20 cellular contexts compared by ENCODE assay signal in genomic region chr2:40827371-40827770, GRCh38.
DNase-seq lines count a peak whose midpoint lies in the region; ATAC-seq and TF ChIP-seq lines count a peak whose summit lies in the region.
"Had no signal": no experiment of that assay in that cellular context is flagged by ENCODE, and none has a peak within 500 bp of the region (broad histone marks: within the 10 kb centered on the region; RNA-seq: fewer than 3 reads in every experiment).

No MANE protein-coding gene starts in this region.

- H3K4me3 ChIP-seq in A673 (ENCODE audit: low read depth, low read length, poor library complexity, severe bottlenecking) (no peak overlapping the region), upper lobe of right lung (no peak overlapping the region), right cardiac atrium (ENCODE audit: low read length) (no peak overlapping the region)
- H3K4me3 ChIP-seq: GM12878, GM23248, K562, SK-N-MC had no signal

- H3K9me3 ChIP-seq in A673 (ENCODE audit: low read depth, low read length, poor library complexity, severe bottlenecking) (no peaks in the 10 kb centered on the region), upper lobe of right lung (no peaks in the 10 kb centered on the region), right cardiac atrium (ENCODE audit: control insufficient read depth, low read length) (no peaks in the 10 kb centered on the region)

- DNase-seq in DMS153 (lab: John Stamatoyannopoulos, UW) (peak; percentile 54), DMS153 treated with DMSO at 0.1 percent for 48 hours (lab: John Stamatoyannopoulos, UW; ENCODE audit: unreplicated experiment) (no peak), A673 (ENCODE audit: low spot score) (peak; percentile 2), NCI-H460 (ENCODE audit: extremely low read depth, low read depth) (peak; percentile 7), NCI-H1048 (lab: John Stamatoyannopoulos, UW) (no peak), upper lobe of right lung (no peak), right cardiac atrium (no peak)
- DNase-seq: Calu3; CD4-positive, alpha-beta memory T cell; GDM1; GM23248; HCEC 1CT; NCI-H2029; NCI-H2227 treated with DMSO at 0.1 percent for 48 hours; Right ventricle myocardium superior had no signal

- no peaks in the 10 kb centered on the region for H3K4me1 ChIP-seq in A673 (ENCODE audit: insufficient read depth, low read length, poor library complexity, severe bottlenecking)
- H3K4me1 ChIP-seq in upper lobe of right lung = no peaks in the 10 kb centered on the region
- H3K4me1 ChIP-seq in right cardiac atrium (ENCODE audit: control insufficient read depth, insufficient read depth, low read length) = no peaks in the 10 kb centered on the region

- H3K36me3 ChIP-seq in A673 (ENCODE audit: insufficient read depth, low read length, poor library complexity, severe bottlenecking) (no peaks in the 10 kb centered on the region), upper lobe of right lung (no peaks in the 10 kb centered on the region)

- CTCF ChIA-PET in A673 (lab: Charles Lee) = no interaction called here

- ATAC-seq in upper lobe of right lung (no peak), right cardiac atrium (no peak)
- ATAC-seq: GM12878, K562 had no signal

- POLR2A ChIA-PET in A673 (lab: Charles Lee; ENCODE audit: low non-redundant PET) = no interaction called here

- BruUV-seq in A673 (replicated peaks; lab: Mats Ljungman, UMichigan) = no TSS peak

- no peaks in the 10 kb centered on the region for H3K36me3 Mint-ChIP-seq in brain
- H3K36me3 Mint-ChIP-seq: CD4-positive, alpha-beta memory T cell had no signal

- H3K4me1 Mint-ChIP-seq in brain = no peaks in the 10 kb centered on the region
- H3K4me1 Mint-ChIP-seq: CD4-positive, alpha-beta memory T cell had no signal

- no peaks in the 10 kb centered on the region for H3K27me3 Mint-ChIP-seq in brain
- H3K27me3 Mint-ChIP-seq: CD4-positive, alpha-beta memory T cell had no signal

- intact Hi-C loops in A673 (cut with micrococcal nuclease; ENCODE audit: unreplicated experiment) = no loop called here
- intact Hi-C loops in upper lobe of right lung (cut with DNase I) = no loop called here
- intact Hi-C loops in right cardiac atrium (cut with DNase I) = no loop called here

- H3K27ac Mint-ChIP-seq in brain = peak overlapping the region in 1 of 5 experiments; percentile 86
- H3K27ac Mint-ChIP-seq: CD4-positive, alpha-beta memory T cell had no signal

- H3K4me3 Mint-ChIP-seq in brain = peak overlapping the region in 3 of 5 experiments; percentile 4 to 17 (median 13)
- H3K4me3 Mint-ChIP-seq: CD4-positive, alpha-beta memory T cell had no signal

- H3K27me3 ChIP-seq in A673 (replicated peaks; ENCODE audit: insufficient read depth, low read depth, low read length, poor library complexity) = no peaks in the 10 kb centered on the region
- no peaks in the 10 kb centered on the region for H3K27me3 ChIP-seq in upper lobe of right lung
- H3K27me3 ChIP-seq in right cardiac atrium (ENCODE audit: control insufficient read depth, insufficient read depth) = no peaks in the 10 kb centered on the region

- TF ChIP-seq CTCF in A673 (conservative IDR thresholded peaks at IDR 0.05; ENCODE audit: low read depth, low read length) (no peak), brain (conservative IDR thresholded peaks at IDR 0.05) (no peak), upper lobe of right lung (IDR thresholded peaks at IDR 0.05) (no peak)

- no peaks in the 10 kb centered on the region for H3K9me3 Mint-ChIP-seq in brain

- H3K27ac ChIP-seq in A673 (ENCODE audit: low read depth, low read length, poor library complexity, severe bottlenecking) = no peak overlapping the region
- H3K27ac ChIP-seq in upper lobe of right lung = no peak overlapping the region
- no peak overlapping the region for H3K27ac ChIP-seq in right cardiac atrium (ENCODE audit: low read length)
- H3K27ac ChIP-seq: 22Rv1, GM23248, SK-N-MC had no signal

Comparison
In these comparisons a context has a peak if more than half of its experiments do, and no peak if none do; other contexts are left out.
1. DNase-seq: peak in DMS153 (single experiment), A673 (single experiment) and NCI-H460 (single experiment); none in DMS153 treated with DMSO at 0.1 percent for 48 hours (single experiment), NCI-H1048 (single experiment), upper lobe of right lung (single experiment) and right cardiac atrium (0 of 3).